1 cellular context compared by ENCODE assay signal in the genomic region with DNA sequence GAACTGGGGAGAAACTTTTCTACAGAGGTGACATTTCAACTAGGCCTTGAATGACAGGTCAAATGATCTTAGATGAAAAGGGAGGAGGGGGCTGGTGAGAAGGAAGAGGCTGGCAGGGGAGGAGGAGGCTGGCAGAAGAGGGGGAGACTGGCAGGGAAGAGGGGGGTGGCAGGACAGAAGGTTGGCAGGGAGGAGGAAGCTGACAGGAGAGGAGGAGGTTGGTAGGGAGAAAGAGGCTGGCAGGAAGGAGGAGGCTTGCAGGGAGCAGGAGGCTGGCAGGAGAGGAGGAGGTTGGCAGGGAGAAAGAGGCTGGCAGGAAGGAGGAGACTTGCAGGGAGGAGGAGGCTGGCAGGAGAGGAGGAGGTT.
TF ChIP-seq lines count a peak whose summit lies in the region.

No MANE protein-coding gene starts in this region.

TF ChIP-seq in H1, 55 proteins besides CTCF, POLR2A, EP300 and RAD21 (continued from another document):
- no peak for TF ChIP-seq EGR1 (IDR thresholded peaks at IDR 0.05; ENCODE audit: borderline replicate concordance, low read depth, low read length)
- no peak for TF ChIP-seq CEBPB (IDR thresholded peaks at IDR 0.05; ENCODE audit: low read depth, low read length)
- no peak for TF ChIP-seq YY1 (IDR thresholded peaks at IDR 0.05; ENCODE audit: low read depth, low read length)
- no peak for TF ChIP-seq CBX5 (IDR thresholded peaks at IDR 0.05; ENCODE audit: low read depth, low read length)
